Comparison of ENCODE assay signal across 1 cellular context in genomic region chr1:193472838-193473398, GRCh38.
TF ChIP-seq lines count a peak whose summit lies in the region.

No MANE protein-coding gene starts in this region.

TF ChIP-seq in HepG2, 621 proteins besides CTCF, POLR2A, EP300 and RAD21 (continued from another document):
- TF ChIP-seq MNT (IDR thresholded peaks at IDR 0.05) (no peak), RBM22 (optimal IDR thresholded peaks at IDR 0.05; ENCODE audit: low read length) (no peak), ZNF737 (CRISPR knock-in tag; IDR thresholded peaks at IDR 0.05; ENCODE audit: borderline replicate concordance) (no peak), GABPA (IDR thresholded peaks at IDR 0.05; ENCODE audit: low read depth, low read length) (no peak), GABPA (CRISPR knock-in tag; IDR thresholded peaks at IDR 0.05; ENCODE audit: low read depth) (peak; percentile 70), LRRFIP1 (CRISPR knock-in tag; conservative IDR thresholded peaks at IDR 0.05) (no peak), TGIF2 (CRISPR knock-in tag; IDR thresholded peaks at IDR 0.05) (no peak), NFIB (CRISPR knock-in tag; IDR thresholded peaks at IDR 0.05; ENCODE audit: borderline replicate concordance) (no peak), ZNF136 (CRISPR knock-in tag; IDR thresholded peaks at IDR 0.05; ENCODE audit: low read depth) (no peak), ZNF549 (CRISPR knock-in tag; IDR thresholded peaks at IDR 0.05) (no peak), HDAC2 (CRISPR knock-in tag; IDR thresholded peaks at IDR 0.05) (no peak), MTERF4 (CRISPR knock-in tag; IDR thresholded peaks at IDR 0.05) (no peak), HOMEZ (CRISPR knock-in tag; IDR thresholded peaks at IDR 0.05; ENCODE audit: low read depth) (peak; percentile 15; the same call in 1 of the 2 replicates), FOXP1 (IDR thresholded peaks at IDR 0.05) (no peak), FOXP1 (CRISPR knock-in tag; IDR thresholded peaks at IDR 0.05) (no peak)
